In genomic region chr13:113110048-113110851, GRCh38 we compare ENCODE assay signal across 9 cellular contexts. TPM values are rescaled to one million over a fixed set of nuclear protein-coding genes. Genes with fewer than 3 reads are reported as not detected.
DNase-seq lines count a peak whose midpoint lies in the region; ATAC-seq and TF ChIP-seq lines count a peak whose summit lies in the region.
"Had no signal": no experiment of that assay in that cellular context is flagged by ENCODE, and none has a peak within 500 bp of the region (broad histone marks: within the 10 kb centered on the region; RNA-seq: fewer than 3 reads in every experiment).

No MANE protein-coding gene starts in this region.

- H3K27me3 Mint-ChIP-seq in activated CD4-positive, alpha-beta T cell treated with anti-CD3 and anti-CD28 coated beads, Interleukin-2, amount 10 ng/mL, durations not matched to agents 24 days and 14 days = peaks cover 8% of the 10 kb centered on the region
- peaks cover 0 to 6% (median 0%) of the 10 kb centered on the region in 5 donors for H3K27me3 Mint-ChIP-seq in naive thymus-derived CD4-positive, alpha-beta T cell
- H3K27me3 Mint-ChIP-seq: CD4-positive, CD25-positive, alpha-beta regulatory T cell had no signal

- peak overlapping the region; percentile 25 for H3K4me3 ChIP-seq in ectodermal cell (ENCODE audit: insufficient read depth, low read depth, low read length)
- H3K4me3 ChIP-seq in naive thymus-derived CD4-positive, alpha-beta T cell (ENCODE audit: low read length) = peak overlapping the region; percentile 43
- H3K4me3 ChIP-seq in tibial artery = peak overlapping the region; percentile 30 to 40

- peak; percentile 36 for DNase-seq in activated CD4-positive, alpha-beta T cell treated with anti-CD3 and anti-CD28 coated beads for 48 hours
- DNase-seq in activated CD4-positive, alpha-beta T cell treated with anti-CD3 and anti-CD28 coated beads, Interleukin-2, amount 10 ng/mL, durations not matched to agents 24 days and 14 days = no peak
- DNase-seq in naive thymus-derived CD4-positive, alpha-beta T cell = peak in 4 of 9 donors; percentile 13 to 25 (median 18)
- no peak for DNase-seq in tibial artery
- no peak for DNase-seq in HuH-7 (ENCODE audit: low spot score)
- no peak for DNase-seq in ACHN
- DNase-seq: CD4-positive, CD25-positive, alpha-beta regulatory T cell had no signal

- TF ChIP-seq CTCF in tibial artery (IDR thresholded peaks at IDR 0.05) = no peak

- intact Hi-C loops in activated CD4-positive, alpha-beta T cell treated with anti-CD3 and anti-CD28 coated beads, Interleukin-2, amount 10 ng/mL, durations not matched to agents 24 days and 14 days (cut with micrococcal nuclease) = no loop called here
- intact Hi-C loops in naive thymus-derived CD4-positive, alpha-beta T cell (cut with micrococcal nuclease) = no loop called here
- intact Hi-C loops in tibial artery (cut with DNase I; ENCODE audit: low total_unique reads) = no loop called here

- H3K36me3 ChIP-seq in ectodermal cell (ENCODE audit: control insufficient read depth, insufficient read depth, low read length) (no peaks in the 10 kb centered on the region), tibial artery (no peaks in the 10 kb centered on the region)
- H3K36me3 ChIP-seq in naive thymus-derived CD4-positive, alpha-beta T cell (ENCODE audit: control insufficient read depth in 2 of 3, insufficient read depth in 3 of 3, low read length in 3 of 3) = no peaks in the 10 kb centered on the region

- no peaks in the 10 kb centered on the region for H3K9me3 ChIP-seq in ectodermal cell (ENCODE audit: control insufficient read depth, low read length)
- H3K9me3 ChIP-seq in naive thymus-derived CD4-positive, alpha-beta T cell (ENCODE audit: control insufficient read depth in 2 of 3, low read length in 3 of 3) = no peaks in the 10 kb centered on the region
- no peaks in the 10 kb centered on the region for H3K9me3 ChIP-seq in tibial artery

- WGBS in ectodermal cell, 2 experiments = 4% methylated on average over 99 of the region's 99 CpGs

- CTCF ChIA-PET in naive thymus-derived CD4-positive, alpha-beta T cell (lab: Charles Lee) = no interaction called here

- POLR2A ChIA-PET in naive thymus-derived CD4-positive, alpha-beta T cell (lab: Charles Lee) = no interaction called here

- H3K4me1 ChIP-seq in ectodermal cell (ENCODE audit: control insufficient read depth, insufficient read depth, low read length) (peaks cover 3% of the 10 kb centered on the region), tibial artery (peaks cover 0 to 18% (median 14%) of the 10 kb centered on the region in 4 donors)
- peaks cover 3 to 6% of the 10 kb centered on the region in 2 donors for H3K4me1 ChIP-seq in naive thymus-derived CD4-positive, alpha-beta T cell (ENCODE audit: control insufficient read depth in 2 of 2, insufficient read depth in 2 of 2, low read length in 2 of 2)

- no peaks in the 10 kb centered on the region for H3K4me1 Mint-ChIP-seq in activated CD4-positive, alpha-beta T cell treated with anti-CD3 and anti-CD28 coated beads, Interleukin-2, amount 10 ng/mL, durations not matched to agents 24 days and 14 days
- peaks cover 0 to 3% (median 0%) of the 10 kb centered on the region in 7 donors for H3K4me1 Mint-ChIP-seq in naive thymus-derived CD4-positive, alpha-beta T cell

- no peak overlapping the region for H3K4me3 Mint-ChIP-seq in activated CD4-positive, alpha-beta T cell treated with anti-CD3 and anti-CD28 coated beads, Interleukin-2, amount 10 ng/mL, durations not matched to agents 24 days and 14 days
- H3K4me3 Mint-ChIP-seq in naive thymus-derived CD4-positive, alpha-beta T cell = peak overlapping the region in 5 of 10 donors; percentile 12 to 74 (median 54)

- H3K27ac ChIP-seq in ectodermal cell (ENCODE audit: insufficient read depth, low read depth, low read length, poor library complexity, severe bottlenecking) (no peak overlapping the region), tibial artery (no peak overlapping the region)
- H3K27ac ChIP-seq in naive thymus-derived CD4-positive, alpha-beta T cell (ENCODE audit: low read depth, low read length) = no peak overlapping the region

- H3K27me3 ChIP-seq in ectodermal cell (ENCODE audit: control insufficient read depth, insufficient read depth, low read length, poor library complexity, severe bottlenecking) = peaks cover 40% of the 10 kb centered on the region
- H3K27me3 ChIP-seq in naive thymus-derived CD4-positive, alpha-beta T cell (ENCODE audit: control insufficient read depth in 2 of 2, insufficient read depth in 2 of 2, low read length in 2 of 2) = peaks cover 0 to 8% of the 10 kb centered on the region in 2 donors
- H3K27me3 ChIP-seq in tibial artery = peaks cover 0 to 34% of the 10 kb centered on the region in 2 donors

- H3K9me3 Mint-ChIP-seq in activated CD4-positive, alpha-beta T cell treated with anti-CD3 and anti-CD28 coated beads, Interleukin-2, amount 10 ng/mL, durations not matched to agents 24 days and 14 days = no peaks in the 10 kb centered on the region
- H3K9me3 Mint-ChIP-seq in naive thymus-derived CD4-positive, alpha-beta T cell = no peaks in the 10 kb centered on the region
- H3K9me3 Mint-ChIP-seq: CD4-positive, CD25-positive, alpha-beta regulatory T cell had no signal

- peak; percentile 39 for ATAC-seq in naive thymus-derived CD4-positive, alpha-beta T cell
- no peak for ATAC-seq in HG02798 (IDR thresholded peaks at IDR 0.05; ENCODE audit: poor library complexity, unreplicated experiment)

- H3K27ac Mint-ChIP-seq in activated CD4-positive, alpha-beta T cell treated with anti-CD3 and anti-CD28 coated beads, Interleukin-2, amount 10 ng/mL, durations not matched to agents 24 days and 14 days = no peak overlapping the region
- H3K27ac Mint-ChIP-seq in naive thymus-derived CD4-positive, alpha-beta T cell = no peak overlapping the region
- H3K27ac Mint-ChIP-seq: CD4-positive, CD25-positive, alpha-beta regulatory T cell had no signal

- H3K36me3 Mint-ChIP-seq in activated CD4-positive, alpha-beta T cell treated with anti-CD3 and anti-CD28 coated beads, Interleukin-2, amount 10 ng/mL, durations not matched to agents 24 days and 14 days (ENCODE audit: low read depth) = peaks cover 4% of the 10 kb centered on the region
- H3K36me3 Mint-ChIP-seq in naive thymus-derived CD4-positive, alpha-beta T cell = no peaks in the 10 kb centered on the region
- H3K36me3 Mint-ChIP-seq: CD4-positive, CD25-positive, alpha-beta regulatory T cell had no signal

- in situ Hi-C loops in ACHN (cut with HindIII; ENCODE audit: low pct_ligation_motif_present, low pct_unique_long_range_greater_than_20kb, low sequenced_read_pairs) = no loop called here

RNA-seq across cellular contexts. Expression of gene F7, which starts 4.7 kb away (rescaled TPM):
- not detected in 2 replicates for total RNA-seq in activated CD4-positive, alpha-beta T cell treated with anti-CD3 and anti-CD28 coated beads, Interleukin-2, amount 10 ng/mL, durations not matched to agents 24 days and 14 days
- polyA plus RNA-seq in ectodermal cell (2013, experiment 1 of 4) = 0.59 TPM
- 0.41 TPM for polyA plus RNA-seq in ectodermal cell (2013, experiment 2 of 4)
- polyA plus RNA-seq in ectodermal cell (2013, experiment 3 of 4) = 0.80 TPM
- 0.45 TPM for polyA plus RNA-seq in ectodermal cell (2013, experiment 4 of 4)
- total RNA-seq in naive thymus-derived CD4-positive, alpha-beta T cell = under 1 TPM in 1 of 5 experiments, not detected in 4; 0.40 TPM
- not detected for polyA plus RNA-seq in naive thymus-derived CD4-positive, alpha-beta T cell
- total RNA-seq: CD4-positive, CD25-positive, alpha-beta regulatory T cell had no signal
- polyA plus RNA-seq: CD4-positive, CD25-positive, alpha-beta regulatory T cell had no signal

RNA-seq across cellular contexts. Expression of gene F10, which starts 12.3 kb away (rescaled TPM):
- not detected in 2 replicates for total RNA-seq in activated CD4-positive, alpha-beta T cell treated with anti-CD3 and anti-CD28 coated beads, Interleukin-2, amount 10 ng/mL, durations not matched to agents 24 days and 14 days
- polyA plus RNA-seq in ectodermal cell (2013, experiment 1 of 4) = 4.0 TPM
- polyA plus RNA-seq in ectodermal cell (2013, experiment 2 of 4) = 7.2 TPM
- polyA plus RNA-seq in ectodermal cell (2013, experiment 3 of 4) = 6.2 TPM
- polyA plus RNA-seq in ectodermal cell (2013, experiment 4 of 4) = 7.4 TPM
- total RNA-seq in naive thymus-derived CD4-positive, alpha-beta T cell = not detected
- polyA plus RNA-seq in naive thymus-derived CD4-positive, alpha-beta T cell = not detected
- total RNA-seq: CD4-positive, CD25-positive, alpha-beta regulatory T cell had no signal

RNA-seq across cellular contexts. Expression of gene PROZ, which starts 48.2 kb away (rescaled TPM):
- total RNA-seq in activated CD4-positive, alpha-beta T cell treated with anti-CD3 and anti-CD28 coated beads, Interleukin-2, amount 10 ng/mL, durations not matched to agents 24 days and 14 days = not detected in 2 replicates
- not detected for polyA plus RNA-seq in ectodermal cell (2013, experiment 1 of 4)
- polyA plus RNA-seq in ectodermal cell (2013, experiment 2 of 4) = not detected
- not detected for polyA plus RNA-seq in ectodermal cell (2013, experiment 3 of 4)
- not detected for polyA plus RNA-seq in ectodermal cell (2013, experiment 4 of 4)
- under 1 TPM in 1 of 5 experiments, not detected in 4; 0.24 TPM for total RNA-seq in naive thymus-derived CD4-positive, alpha-beta T cell
- polyA plus RNA-seq in naive thymus-derived CD4-positive, alpha-beta T cell = not detected
- total RNA-seq: CD4-positive, CD25-positive, alpha-beta regulatory T cell had no signal
